ENCODE assay signal across 8 cellular contexts in genomic region chr17:65123757-65124675, GRCh38. TPM values are rescaled to one million over a fixed set of nuclear protein-coding genes. Genes with fewer than 3 reads are reported as not detected.
DNase-seq lines count a peak whose midpoint lies in the region; ATAC-seq, FAIRE-seq and TF ChIP-seq lines count a peak whose summit lies in the region.

No MANE protein-coding gene starts in this region.

- H3K27ac ChIP-seq in HUES48 (ENCODE audit: low read depth, low read length) = no peak overlapping the region

- H3K4me1 Mint-ChIP-seq in central memory CD8-positive, alpha-beta T cell = peaks cover 21% of the 10 kb centered on the region

- H3K9me3 ChIP-seq in BE2C (no peaks in the 10 kb centered on the region), HUES48 (ENCODE audit: control insufficient read depth, insufficient read depth, low read length) (no peaks in the 10 kb centered on the region)

- H3K27me3 ChIP-seq in BE2C (no peaks in the 10 kb centered on the region; the same call in 1 of the 2 replicates), HUES48 (ENCODE audit: control insufficient read depth, insufficient read depth, low read length) (no peaks in the 10 kb centered on the region)

- H3K36me3 Mint-ChIP-seq in central memory CD8-positive, alpha-beta T cell (ENCODE audit: insufficient read depth) = peaks cover 3% of the 10 kb centered on the region

- H3K4me1 ChIP-seq in BE2C (no peaks in the 10 kb centered on the region), HUES48 (ENCODE audit: control insufficient read depth, insufficient read depth, low read length) (peaks cover 4% of the 10 kb centered on the region; the same call in 1 of the 2 replicates)

- DNase-seq in BE2C = no peak
- no peak for DNase-seq in central memory CD8-positive, alpha-beta T cell (ENCODE audit: low spot score in 2 of 2)
- peak; percentile 30 for DNase-seq in myocyte (ENCODE audit: low read depth)
- no peak for DNase-seq in H54 (ENCODE audit: insufficient read length, low spot score)
- no peak for DNase-seq in SHP77 (lab: John Stamatoyannopoulos, UW)
- no peak for DNase-seq in kidney glomerular epithelial cell (lab: John Stamatoyannopoulos, UW)

- no peak for TF ChIP-seq POLR2A in H54 (IDR thresholded peaks at IDR 0.05; ENCODE audit: low read depth, low read length)

- peak overlapping the region; percentile 92 for H3K4me3 Mint-ChIP-seq in central memory CD8-positive, alpha-beta T cell

- peak overlapping the region; percentile 95 for H3K27ac Mint-ChIP-seq in central memory CD8-positive, alpha-beta T cell (ENCODE audit: low read depth)

- peaks cover 19% of the 10 kb centered on the region for H3K27me3 Mint-ChIP-seq in central memory CD8-positive, alpha-beta T cell

- H3K9me3 Mint-ChIP-seq in central memory CD8-positive, alpha-beta T cell = no peaks in the 10 kb centered on the region

- no peak for FAIRE-seq in H54 (lab: Jason Lieb, UNC)

- no peak for TF ChIP-seq CTCF in BE2C (IDR thresholded peaks at IDR 0.05; ENCODE audit: low read depth, low read length)

- no peak for ATAC-seq in central memory CD8-positive, alpha-beta T cell (replicated peaks; ENCODE audit: extremely low read depth, poor library complexity, severe bottlenecking)
- ATAC-seq in GM19328 (IDR thresholded peaks at IDR 0.05; ENCODE audit: unreplicated experiment) = no peak

- H3K4me3 ChIP-seq in BE2C (ENCODE audit: low read depth, low read length) = peak overlapping the region; percentile 73
- H3K4me3 ChIP-seq in HUES48 (ENCODE audit: low read depth, low read length) = peak overlapping the region; percentile 66

- H3K36me3 ChIP-seq in BE2C (no peaks in the 10 kb centered on the region), HUES48 (ENCODE audit: control insufficient read depth, insufficient read depth, low read length) (no peaks in the 10 kb centered on the region)

- H3K9ac ChIP-seq in HUES48 (ENCODE audit: low read depth, low read length) = no peak overlapping the region

RNA-seq across cellular contexts. Expression of gene RGS9, which starts 13.2 kb away (rescaled TPM):
- 16.9 TPM for polyA plus RNA-seq in BE2C (2012; ENCODE audit: insufficient read depth, insufficient read length, low read depth)
- total RNA-seq in myocyte = 0.10 and 0.96 TPM in 2 replicates
- 5.5 TPM for polyA plus RNA-seq in myocyte (2012)
